24 cellular contexts compared by ENCODE assay signal in the genomic region with DNA sequence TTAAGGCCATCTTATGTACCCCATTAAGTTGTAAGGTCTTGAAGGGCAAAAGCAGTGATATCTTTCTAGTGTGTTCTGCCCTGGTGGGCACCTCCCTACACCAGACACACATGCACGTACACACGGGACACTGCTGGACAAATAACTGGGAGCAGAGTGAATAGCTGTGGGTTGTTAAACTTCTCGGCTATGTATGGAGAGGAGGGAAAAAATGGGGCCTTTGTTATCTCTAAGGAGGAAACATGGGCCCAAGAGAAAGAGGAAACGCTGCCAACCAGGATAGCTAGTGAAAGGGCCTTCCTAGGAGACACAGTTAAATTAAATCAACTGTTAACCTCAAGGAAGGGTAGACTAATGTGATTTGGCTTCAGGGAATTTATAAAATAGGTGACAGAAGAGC.
DNase-seq lines count a peak whose midpoint lies in the region; ATAC-seq and TF ChIP-seq lines count a peak whose summit lies in the region.
"Had no signal": no experiment of that assay in that cellular context is flagged by ENCODE, and none has a peak within 500 bp of the region (broad histone marks: within the 10 kb centered on the region; RNA-seq: fewer than 3 reads in every experiment).

No MANE protein-coding gene starts in this region.

- no peaks in the 10 kb centered on the region for H3K79me2 ChIP-seq in GM23338 (replicated peaks; ENCODE audit: insufficient read depth)

- H3K4me3 ChIP-seq in GM23338 (no peak overlapping the region), endodermal cell (ENCODE audit: low read length) (no peak overlapping the region)
- H3K4me3 ChIP-seq: SJSA1 had no signal

- no peak overlapping the region for H3K27ac ChIP-seq in GM23338 (ENCODE audit: low read depth)
- H3K27ac ChIP-seq in endodermal cell (ENCODE audit: low read depth, low read length), result no peak overlapping the region
- H3K27ac ChIP-seq: C4-2B, SJSA1 had no signal

- H3K4me1 ChIP-seq in GM23338 (ENCODE audit: insufficient read depth), result no peaks in the 10 kb centered on the region
- H3K4me1 ChIP-seq in endodermal cell (ENCODE audit: control insufficient read depth, insufficient read depth, low read length), result peaks cover 12% of the 10 kb centered on the region

- H3K27me3 Mint-ChIP-seq in GM23338 (ENCODE audit: insufficient read depth, low read depth, poor library complexity) (peaks cover 2% of the 10 kb centered on the region), endodermal cell (ENCODE audit: insufficient read depth) (no peaks in the 10 kb centered on the region), mesothelial cell of epicardium (ENCODE audit: low read depth) (no peaks in the 10 kb centered on the region)

- ATAC-seq in GM23338, result no peak
- ATAC-seq: Panc1 had no signal

- H3K36me3 ChIP-seq in GM23338 (ENCODE audit: insufficient read depth) (no peaks in the 10 kb centered on the region), endodermal cell (ENCODE audit: control insufficient read depth, insufficient read depth, low read length) (no peaks in the 10 kb centered on the region)
- H3K36me3 ChIP-seq: SJSA1 had no signal

- in situ Hi-C loops in SK-MEL-5 (cut with HindIII; ENCODE audit: low pct_unique_long_range_greater_than_20kb, low sequenced_read_pairs), result no loop called here

- H3K27me3 ChIP-seq in GM23338 (ENCODE audit: insufficient read depth), result no peaks in the 10 kb centered on the region
- no peaks in the 10 kb centered on the region for H3K27me3 ChIP-seq in endodermal cell (ENCODE audit: control insufficient read depth, insufficient read depth, low read length, poor library complexity, severe bottlenecking)
- H3K27me3 ChIP-seq: SJSA1 had no signal

- peak overlapping the region; percentile 15; the same call in 1 of the 2 replicates for H2AFZ ChIP-seq in GM23338

- DNase-seq in GM23338 (ENCODE audit: low spot score), result no peak
- peak; percentile 90 for DNase-seq in SK-MEL-5 (ENCODE audit: low read depth, low spot score)
- no peak for DNase-seq in endodermal cell
- peak in 1 of 2 experiments; percentile 32 for DNase-seq in mesothelial cell of epicardium (ENCODE audit: low spot score in 2 of 2, unreplicated experiment in 2 of 2)
- no peak for DNase-seq in NCI-H187 treated with DMSO at 0.1 percent for 48 hours (lab: John Stamatoyannopoulos, UW)
- DNase-seq in NCI-H1436 treated with DMSO at 0.1 percent for 48 hours (lab: John Stamatoyannopoulos, UW), result no peak
- no peak for DNase-seq in NCI-H524 (lab: John Stamatoyannopoulos, UW)
- DNase-seq: CD8-positive, alpha-beta memory T cell; DMS53; GDM1; H7; HFFc6; Kasumi-1; MM.1S; NCI-H1048; NCI-H1417 treated with DMSO at 0.1 percent for 48 hours; NCI-H1930; NCI-H226; NCI-H510A treated with DMSO at 0.1 percent for 48 hours; NCI-H774; SW 1271 had no signal

- no peak for TF ChIP-seq CTCF in GM23338 (conservative IDR thresholded peaks at IDR 0.05; ENCODE audit: low read depth in 2 of 2)
- no peak for TF ChIP-seq CTCF in endodermal cell (conservative IDR thresholded peaks at IDR 0.05)
- no peak for TF ChIP-seq CTCF in mesothelial cell of epicardium (IDR thresholded peaks at IDR 0.05; ENCODE audit: unreplicated experiment)

- peaks cover 16% of the 10 kb centered on the region for H3K4me1 Mint-ChIP-seq in GM23338
- H3K4me1 Mint-ChIP-seq in endodermal cell, result peaks cover 19% of the 10 kb centered on the region
- peaks cover 35% of the 10 kb centered on the region for H3K4me1 Mint-ChIP-seq in mesothelial cell of epicardium
- H3K4me1 Mint-ChIP-seq: CD8-positive, alpha-beta memory T cell had no signal

- no peak overlapping the region for H3K4me3 Mint-ChIP-seq in GM23338
- no peak overlapping the region for H3K4me3 Mint-ChIP-seq in endodermal cell
- no peak overlapping the region for H3K4me3 Mint-ChIP-seq in mesothelial cell of epicardium
- H3K4me3 Mint-ChIP-seq: CD8-positive, alpha-beta memory T cell; HFFc6 had no signal

- H4K20me1 ChIP-seq in GM23338 (replicated peaks; ENCODE audit: insufficient read depth), result no peaks in the 10 kb centered on the region

- no peaks in the 10 kb centered on the region for H3F3A ChIP-seq in GM23338 (replicated peaks; ENCODE audit: low read depth)

- H3K9me3 Mint-ChIP-seq in GM23338 (no peaks in the 10 kb centered on the region), endodermal cell (peaks cover 19% of the 10 kb centered on the region), mesothelial cell of epicardium (peaks cover 22% of the 10 kb centered on the region)
- H3K9me3 Mint-ChIP-seq: HFFc6 had no signal

- H3K36me3 Mint-ChIP-seq in GM23338 (ENCODE audit: low read depth), result no peaks in the 10 kb centered on the region; the same call in 2 of the 3 replicates
- no peaks in the 10 kb centered on the region for H3K36me3 Mint-ChIP-seq in endodermal cell (ENCODE audit: low read depth)
- H3K36me3 Mint-ChIP-seq in mesothelial cell of epicardium, result no peaks in the 10 kb centered on the region
- H3K36me3 Mint-ChIP-seq: CD8-positive, alpha-beta memory T cell had no signal

- H3K9me3 ChIP-seq in endodermal cell (ENCODE audit: control insufficient read depth, low read length), result peaks cover 19% of the 10 kb centered on the region
- H3K9me3 ChIP-seq: SJSA1 had no signal

- WGBS in endodermal cell (ENCODE audit: insufficient coverage in 1 of 2, insufficient read length in 1 of 2), 2 experiments, result 76 to 87% methylated on average over 2 to 4 of the region's 4 CpGs

- H3K9me2 ChIP-seq in GM23338 (ENCODE audit: insufficient read depth), result no peaks in the 10 kb centered on the region

- no peak overlapping the region for H3K4me2 ChIP-seq in GM23338

- no peak overlapping the region for H3K9ac ChIP-seq in endodermal cell (ENCODE audit: extremely low read depth, low read length, poor library complexity, severe bottlenecking)

- H3K27ac Mint-ChIP-seq in GM23338, result peak overlapping the region; percentile 24; the same call in 1 of the 2 replicates
- peak overlapping the region; percentile 60 for H3K27ac Mint-ChIP-seq in endodermal cell
- peak overlapping the region; percentile 71 for H3K27ac Mint-ChIP-seq in mesothelial cell of epicardium
- H3K27ac Mint-ChIP-seq: CD8-positive, alpha-beta memory T cell; HFFc6 had no signal

TF ChIP-seq in GM23338, 12 proteins besides CTCF, POLR2A, EP300 and RAD21 (continues in another document):
- TF ChIP-seq REST (IDR thresholded peaks at IDR 0.05; ENCODE audit: unreplicated experiment) (no peak), EZH2phosphoT487 (IDR thresholded peaks at IDR 0.05; ENCODE audit: unreplicated experiment) (no peak), JUNB (IDR thresholded peaks at IDR 0.05; ENCODE audit: unreplicated experiment) (no peak), NANOG (IDR thresholded peaks at IDR 0.05; ENCODE audit: borderline replicate concordance) (no peak), EZH2 (IDR thresholded peaks at IDR 0.05; ENCODE audit: low read depth, unreplicated experiment) (no peak), ETS1 (IDR thresholded peaks at IDR 0.05) (no peak), STAT1 (IDR thresholded peaks at IDR 0.05; ENCODE audit: unreplicated experiment) (no peak)
